ENCODE assay signal across 8 cellular contexts in genomic region chr17:42609814-42610801, GRCh38. TPM values are rescaled to one million over a fixed set of nuclear protein-coding genes. Genes with fewer than 3 reads are reported as not detected.
DNase-seq lines count a peak whose midpoint lies in the region; ATAC-seq and TF ChIP-seq lines count a peak whose summit lies in the region.
"Not testable (repeated sequence)": the region's sequence is repeated elsewhere in the genome, so short reads cannot be mapped to it uniquely, and the experiment has no call there.

No MANE protein-coding gene starts in this region.

- ATAC-seq in GM19023 (IDR thresholded peaks at IDR 0.05; ENCODE audit: unreplicated experiment), result peak; percentile 6

- H3K36me3 Mint-ChIP-seq in IgD-negative memory B cell, result not testable (repeated sequence)
- H3K36me3 Mint-ChIP-seq in activated naive CD8-positive, alpha-beta T cell treated with anti-CD3 and anti-CD28 coated beads for 36 hours, result peaks cover 33% of the 10 kb centered on the region

- 23% methylated on average over 20 of the region's 42 CpGs for WGBS in mesenchymal stem cell

- H3K79me2 ChIP-seq in fibroblast of lung (ENCODE audit: control insufficient read depth, insufficient read depth, low read length), result peaks cover 37% of the 10 kb centered on the region

- H3K23ac ChIP-seq in mesenchymal stem cell (ENCODE audit: low read length in 2 of 2), result peak overlapping the region in 1 of 2 experiments; percentile 47

- CTCF ChIA-PET in A673 (lab: Charles Lee), result interaction anchor here (0.5 kb wide), 1 partner anchor 393 kb away, joined by 5 read pairs; no protein-coding TSS in a partner anchor

- peak overlapping the region; percentile 84 for H3K27ac ChIP-seq in A673 (ENCODE audit: low read depth, low read length, poor library complexity, severe bottlenecking)
- H3K27ac ChIP-seq in fibroblast of lung (ENCODE audit: insufficient read depth, low read length), result peak overlapping the region; percentile 91
- H3K27ac ChIP-seq in mesenchymal stem cell (ENCODE audit: low read length, poor library complexity, severe bottlenecking), result peak overlapping the region; percentile 92
- H3K27ac ChIP-seq in skin epidermis, result peak overlapping the region in 20 of 21 experiments; percentile 5 to 99 (median 87)

- H2AFZ ChIP-seq in fibroblast of lung (ENCODE audit: low read length), result peak overlapping the region; percentile 96
- H2AFZ ChIP-seq in mesenchymal stem cell (ENCODE audit: low read depth, low read length), result peak overlapping the region; percentile 47

- intact Hi-C loops in A673 (cut with micrococcal nuclease; ENCODE audit: unreplicated experiment), result loop anchor here (2.0 kb wide), 1 partner anchor 67 kb away; the partner anchor contains the start of gene PLEKHH3

- H3K4me2 ChIP-seq in fibroblast of lung (ENCODE audit: extremely low read depth, insufficient read depth, low read length), result peak overlapping the region; percentile 81
- peak overlapping the region; percentile 92 for H3K4me2 ChIP-seq in mesenchymal stem cell (ENCODE audit: low read length, poor library complexity, severe bottlenecking)

- H2BK15ac ChIP-seq in mesenchymal stem cell (ENCODE audit: low read depth, poor library complexity, severe bottlenecking), result peak overlapping the region; percentile 92

- H2AK5ac ChIP-seq in mesenchymal stem cell (ENCODE audit: low read length, severe bottlenecking), result not testable (repeated sequence)

- DNase-seq in A673 (ENCODE audit: low spot score); fibroblast of lung (ENCODE audit: low read depth in 2 of 2); mesenchymal stem cell: not testable (repeated sequence)
- DNase-seq in T follicular helper cell (ENCODE audit: low read depth), result peak; percentile 3
- DNase-seq in activated naive CD8-positive, alpha-beta T cell treated with anti-CD3 and anti-CD28 coated beads for 36 hours, result peak; percentile 21

- H3K4me3 ChIP-seq in A673 (ENCODE audit: low read depth, low read length, poor library complexity, severe bottlenecking) (peak overlapping the region; percentile 82), fibroblast of lung (replicated peaks in 1 of 4; ENCODE audit: control extremely low read depth in 1 of 4, insufficient read depth in 1 of 4, low read depth in 3 of 4, low read length in 4 of 4) (peak overlapping the region; percentile 78 to 91 (median 88)), mesenchymal stem cell (ENCODE audit: insufficient read depth in 1 of 2, low read depth in 1 of 2, low read length in 2 of 2) (peak overlapping the region; percentile 65 to 93), skin epidermis (peak overlapping the region; percentile 61 to 96 (median 79))

- H3K14ac ChIP-seq in mesenchymal stem cell (ENCODE audit: low read length in 2 of 2), result peak overlapping the region in 1 of 2 experiments; percentile 89

- not testable (repeated sequence) for H3K36me3 ChIP-seq in A673 (ENCODE audit: insufficient read depth, low read length, poor library complexity, severe bottlenecking); fibroblast of lung (ENCODE audit: control insufficient read depth, insufficient read depth, low read length)
- H3K36me3 ChIP-seq in mesenchymal stem cell (ENCODE audit: control insufficient read depth in 1 of 2, insufficient read depth in 2 of 2, low read depth in 1 of 2, low read length in 2 of 2), result peaks cover 32 to 34% of the 10 kb centered on the region in 2 experiments

- not testable (repeated sequence) for H3K9me3 Mint-ChIP-seq in IgD-negative memory B cell; activated naive CD8-positive, alpha-beta T cell treated with anti-CD3 and anti-CD28 coated beads for 36 hours

- POLR2A ChIA-PET in A673 (lab: Charles Lee; ENCODE audit: low non-redundant PET), result not testable (repeated sequence)

- peak overlapping the region; percentile 71 for H4K8ac ChIP-seq in mesenchymal stem cell (ENCODE audit: low read length)

- H4K20me1 ChIP-seq in fibroblast of lung (ENCODE audit: control insufficient read depth, extremely low read depth, insufficient read depth, low read length), result not testable (repeated sequence)

- peak overlapping the region; percentile 88 to 98 (median 96) for H3K27ac Mint-ChIP-seq in IgD-negative memory B cell
- H3K27ac Mint-ChIP-seq in activated naive CD8-positive, alpha-beta T cell treated with anti-CD3 and anti-CD28 coated beads for 36 hours, result peak overlapping the region; percentile 94

- H3K4ac ChIP-seq in mesenchymal stem cell (ENCODE audit: low read depth in 1 of 2, low read length in 2 of 2), result peak overlapping the region in 1 of 2 experiments; percentile 84

- H2BK120ac ChIP-seq in mesenchymal stem cell (ENCODE audit: low read depth, low read length), result not testable (repeated sequence)

- not testable (repeated sequence) for H4K91ac ChIP-seq in mesenchymal stem cell (ENCODE audit: low read length)

- not testable (repeated sequence) for TF ChIP-seq CTCF in A673 (conservative IDR thresholded peaks at IDR 0.05; ENCODE audit: low read depth, low read length); fibroblast of lung (conservative IDR thresholded peaks at IDR 0.05 in 1 of 2, IDR thresholded peaks at IDR 0.05 in 1 of 2; ENCODE audit: low read depth in 1 of 2, low read length in 2 of 2)

- not testable (repeated sequence) for H3K27me3 ChIP-seq in A673 (replicated peaks; ENCODE audit: insufficient read depth, low read depth, low read length, poor library complexity); fibroblast of lung (ENCODE audit: control insufficient read depth, insufficient read depth, low read length); mesenchymal stem cell (ENCODE audit: control insufficient read depth in 1 of 2, insufficient read depth in 1 of 2, low read length in 2 of 2)

- H2BK5ac ChIP-seq in mesenchymal stem cell (ENCODE audit: low read depth, low read length, poor library complexity, severe bottlenecking), result peak overlapping the region; percentile 3

- peak overlapping the region in 1 of 2 experiments; percentile 56 for H2BK12ac ChIP-seq in mesenchymal stem cell (ENCODE audit: low read length in 2 of 2)

- not testable (repeated sequence) for BruUV-seq in A673 (replicated peaks; lab: Mats Ljungman, UMichigan)

- H3K9me3 ChIP-seq in A673 (ENCODE audit: low read depth, low read length, poor library complexity, severe bottlenecking); fibroblast of lung (ENCODE audit: control insufficient read depth, insufficient read depth, low read depth, low read length); mesenchymal stem cell (ENCODE audit: control insufficient read depth, low read length): not testable (repeated sequence)

- H3K4me1 Mint-ChIP-seq in IgD-negative memory B cell, result peaks cover 14 to 26% (median 25%) of the 10 kb centered on the region in 3 donors
- H3K4me1 Mint-ChIP-seq in activated naive CD8-positive, alpha-beta T cell treated with anti-CD3 and anti-CD28 coated beads for 36 hours, result peaks cover 28% of the 10 kb centered on the region

- peak overlapping the region; percentile 64 to 87 for H3K18ac ChIP-seq in mesenchymal stem cell (ENCODE audit: low read depth in 1 of 2, low read length in 2 of 2)

- peak overlapping the region; percentile 73 for H3K9ac ChIP-seq in fibroblast of lung (ENCODE audit: insufficient read depth, low read length)
- peak overlapping the region; percentile 88 for H3K9ac ChIP-seq in mesenchymal stem cell (ENCODE audit: low read length)

- H3K27me3 Mint-ChIP-seq in IgD-negative memory B cell; activated naive CD8-positive, alpha-beta T cell treated with anti-CD3 and anti-CD28 coated beads for 36 hours: not testable (repeated sequence)

- not testable (repeated sequence) for H3K4me1 ChIP-seq in A673 (ENCODE audit: insufficient read depth, low read length, poor library complexity, severe bottlenecking); fibroblast of lung (ENCODE audit: control insufficient read depth, extremely low read depth, insufficient read depth, low read length)
- H3K4me1 ChIP-seq in mesenchymal stem cell (ENCODE audit: control insufficient read depth, insufficient read depth, low read depth, low read length), result peaks cover 12% of the 10 kb centered on the region

- H3K4me3 Mint-ChIP-seq in IgD-negative memory B cell, result peak overlapping the region; percentile 96 to 100 (median 100)
- peak overlapping the region; percentile 95 for H3K4me3 Mint-ChIP-seq in activated naive CD8-positive, alpha-beta T cell treated with anti-CD3 and anti-CD28 coated beads for 36 hours

- H3K79me1 ChIP-seq in mesenchymal stem cell (replicated peaks; ENCODE audit: low read length, poor library complexity, severe bottlenecking), result peaks cover 19% of the 10 kb centered on the region

RNA-seq across cellular contexts. Expression of gene TUBG1, which starts 0.6 kb away (rescaled TPM):
- total RNA-seq in A673 (2021) (85.8 and 87.4 TPM in 2 replicates), fibroblast of lung (12.8 and 16.7 TPM in 2 replicates)
- polyA plus RNA-seq in IgD-negative memory B cell (11.8 TPM), fibroblast of lung (60.0 and 124 TPM in 2 replicates)
- 10 to 100 TPM; 93.1 to 95.4 TPM for total RNA-seq in activated naive CD8-positive, alpha-beta T cell treated with anti-CD3 and anti-CD28 coated beads for 36 hours
- polyA plus RNA-seq in fibroblast of lung (2012), result 59.3 and 119 TPM in 2 replicates
- polyA minus RNA-seq in fibroblast of lung (ENCODE audit: low replicate concordance), result 172 and 315 TPM in 2 replicates
- polyA plus RNA-seq in mesenchymal stem cell (2013, experiment 1 of 2), result 43.7 TPM
- polyA plus RNA-seq in mesenchymal stem cell (2013, experiment 2 of 2), result 42.6 TPM

RNA-seq across cellular contexts. Expression of gene RETREG3, which starts 0.9 kb away (rescaled TPM):
- total RNA-seq in A673 (2021), result 23.2 and 30.0 TPM in 2 replicates
- polyA plus RNA-seq in IgD-negative memory B cell, result 105 TPM
- total RNA-seq in activated naive CD8-positive, alpha-beta T cell treated with anti-CD3 and anti-CD28 coated beads for 36 hours, result 10 to 100 TPM; 18.3 to 22.7 TPM
- total RNA-seq in fibroblast of lung, result 67.0 and 68.6 TPM in 2 replicates
- 30.0 and 37.5 TPM in 2 replicates for polyA plus RNA-seq in fibroblast of lung
- polyA plus RNA-seq in fibroblast of lung (2012), result 17.8 and 25.1 TPM in 2 replicates
- polyA minus RNA-seq in fibroblast of lung (ENCODE audit: low replicate concordance), result 82.2 and 83.7 TPM in 2 replicates
- polyA plus RNA-seq in mesenchymal stem cell (2013, experiment 1 of 2), result 33.5 TPM
- polyA plus RNA-seq in mesenchymal stem cell (2013, experiment 2 of 2), result 33.9 TPM

RNA-seq across cellular contexts. Expression of gene PSMC3IP, which starts 32.6 kb away (rescaled TPM):
- 30.9 and 31.9 TPM in 2 replicates for total RNA-seq in A673 (2021)
- 2.9 TPM for polyA plus RNA-seq in IgD-negative memory B cell
- total RNA-seq in activated naive CD8-positive, alpha-beta T cell treated with anti-CD3 and anti-CD28 coated beads for 36 hours, result 10 to 100 TPM; 32.5 to 36.2 TPM
- 2.3 and 4.6 TPM in 2 replicates for total RNA-seq in fibroblast of lung
- 8.0 and 18.7 TPM in 2 replicates for polyA plus RNA-seq in fibroblast of lung
- 7.4 and 17.6 TPM in 2 replicates for polyA plus RNA-seq in fibroblast of lung (2012)
- 0.59 and 5.4 TPM in 2 replicates for polyA minus RNA-seq in fibroblast of lung (ENCODE audit: low replicate concordance)
- polyA plus RNA-seq in mesenchymal stem cell (2013, experiment 1 of 2), result 5.2 TPM
- 4.7 TPM for polyA plus RNA-seq in mesenchymal stem cell (2013, experiment 2 of 2)

RNA-seq across cellular contexts. Expression of gene MLX, which starts 43.2 kb away (rescaled TPM):
- 32.8 and 33.7 TPM in 2 replicates for total RNA-seq in A673 (2021)
- 44.8 TPM for polyA plus RNA-seq in IgD-negative memory B cell
- total RNA-seq in activated naive CD8-positive, alpha-beta T cell treated with anti-CD3 and anti-CD28 coated beads for 36 hours, result 10 to 100 TPM; 57.3 to 57.5 TPM
- 32.6 and 36.2 TPM in 2 replicates for total RNA-seq in fibroblast of lung
- polyA plus RNA-seq in fibroblast of lung, result 49.3 and 56.1 TPM in 2 replicates
- polyA plus RNA-seq in fibroblast of lung (2012), result 44.1 and 49.5 TPM in 2 replicates
- 47.2 and 53.9 TPM in 2 replicates for polyA minus RNA-seq in fibroblast of lung (ENCODE audit: low replicate concordance)
- 45.3 TPM for polyA plus RNA-seq in mesenchymal stem cell (2013, experiment 1 of 2)
- 45.3 TPM for polyA plus RNA-seq in mesenchymal stem cell (2013, experiment 2 of 2)

RNA-seq across cellular contexts. Expression of gene COASY, which starts 48.2 kb away (rescaled TPM):
- total RNA-seq in A673 (2021) (71.5 and 78.2 TPM in 2 replicates), fibroblast of lung (9.8 and 16.5 TPM in 2 replicates)
- polyA plus RNA-seq in IgD-negative memory B cell (64.9 TPM), fibroblast of lung (20.3 and 31.6 TPM in 2 replicates)
- total RNA-seq in activated naive CD8-positive, alpha-beta T cell treated with anti-CD3 and anti-CD28 coated beads for 36 hours, result 100 to 1,000 TPM; 111 TPM
- 40.7 and 58.5 TPM in 2 replicates for polyA plus RNA-seq in fibroblast of lung (2012)
- polyA minus RNA-seq in fibroblast of lung (ENCODE audit: low replicate concordance), result 56.0 and 196 TPM in 2 replicates
- polyA plus RNA-seq in mesenchymal stem cell (2013, experiment 1 of 2), result 77.2 TPM
- 75.7 TPM for polyA plus RNA-seq in mesenchymal stem cell (2013, experiment 2 of 2)
